15 cellular contexts compared by ENCODE assay signal in genomic region chr5:178297751-178298150, GRCh38.
"Had no signal": no experiment of that assay in that cellular context is flagged by ENCODE, and none has a peak within 500 bp of the region (broad histone marks: within the 10 kb centered on the region; RNA-seq: fewer than 3 reads in every experiment).

No MANE protein-coding gene starts in this region.

- H3K4me1 Mint-ChIP-seq: activated CD4-positive, alpha-beta memory T cell treated with anti-CD3 and anti-CD28 coated beads, Interleukin-2, amount 10 ng/mL, durations not matched to agents 7 days and 5 days; immature natural killer cell; stimulated activated naive B cell treated with anti-CD40 and anti-IgM and Interleukin-4, amounts not matched to agents 10 μg/mL and 1 μg/mL and 100 μg/mL, for 72 hours had no signal

- DNase-seq: activated CD4-positive, alpha-beta memory T cell treated with anti-CD3 and anti-CD28 coated beads, Interleukin-2, amount 10 ng/mL, durations not matched to agents 7 days and 5 days; activated CD4-positive, alpha-beta T cell treated with anti-CD3 and anti-CD28 coated beads for 4 hours; activated gamma-delta T cell treated with Interleukin-2 at 50 U/mL for 16 hours; activated T-cell treated with anti-CD3 and anti-CD28 coated beads, Interleukin-2, amount 50 U/mL, for 4 hours; dermis blood vessel endothelial cell; effector memory CD4-positive, alpha-beta T cell; esophagus squamous epithelium; immature natural killer cell; stimulated activated CD4-positive, alpha-beta T cell treated with anti-CD3 and anti-CD28 coated beads, Interleukin-4, amount 100 ng/mL, for 24 hours; stimulated activated naive B cell treated with anti-CD40 and anti-IgM and Interleukin-4, amounts not matched to agents 10 μg/mL and 1 μg/mL and 100 μg/mL, for 72 hours had no signal

- H3K4me1 ChIP-seq: adrenal gland had no signal

- ATAC-seq: activated naive CD4-positive, alpha-beta T cell treated with anti-CD3 and anti-CD28 coated beads, Interleukin-2, amount 50 U/mL, for 72 hours; activated T-cell treated with anti-CD3 and anti-CD28 coated beads, Interleukin-2, amount 50 U/mL, for 4 hours; stimulated activated naive B cell treated with anti-CD40 and anti-IgM and Interleukin-4, amounts not matched to agents 10 μg/mL and 1 μg/mL and 100 μg/mL, for 72 hours had no signal

- H3K9me3 ChIP-seq: adrenal gland, esophagus squamous epithelium had no signal

- H3K4me3 ChIP-seq: adrenal gland, esophagus squamous epithelium, lung, smooth muscle cell had no signal

- H3K36me3 Mint-ChIP-seq: activated naive CD4-positive, alpha-beta T cell treated with anti-CD3 and anti-CD28 coated beads, Interleukin-2, amount 50 U/mL, for 72 hours; immature natural killer cell; stimulated activated naive B cell treated with anti-CD40 and anti-IgM and Interleukin-4, amounts not matched to agents 10 μg/mL and 1 μg/mL and 100 μg/mL, for 72 hours had no signal

- H3K27ac Mint-ChIP-seq: activated CD4-positive, alpha-beta memory T cell treated with anti-CD3 and anti-CD28 coated beads, Interleukin-2, amount 10 ng/mL, durations not matched to agents 7 days and 5 days; activated naive CD4-positive, alpha-beta T cell treated with anti-CD3 and anti-CD28 coated beads, Interleukin-2, amount 50 U/mL, for 72 hours; immature natural killer cell; nephron; stimulated activated naive B cell treated with anti-CD40 and anti-IgM and Interleukin-4, amounts not matched to agents 10 μg/mL and 1 μg/mL and 100 μg/mL, for 72 hours had no signal

- H3K27me3 ChIP-seq: adrenal gland had no signal

- H3K36me3 ChIP-seq: adrenal gland, esophagus squamous epithelium had no signal

- H3K4me3 Mint-ChIP-seq: activated CD4-positive, alpha-beta memory T cell treated with anti-CD3 and anti-CD28 coated beads, Interleukin-2, amount 10 ng/mL, durations not matched to agents 7 days and 5 days; activated T-cell treated with anti-CD3 and anti-CD28 coated beads, Interleukin-2, amount 50 U/mL, for 4 hours; immature natural killer cell; nephron; stimulated activated naive B cell treated with anti-CD40 and anti-IgM and Interleukin-4, amounts not matched to agents 10 μg/mL and 1 μg/mL and 100 μg/mL, for 72 hours had no signal

- H3K9me3 Mint-ChIP-seq: immature natural killer cell had no signal

- H3K27ac ChIP-seq: adrenal gland, esophagus squamous epithelium had no signal
